16 cellular contexts compared by ENCODE assay signal in the genomic region with DNA sequence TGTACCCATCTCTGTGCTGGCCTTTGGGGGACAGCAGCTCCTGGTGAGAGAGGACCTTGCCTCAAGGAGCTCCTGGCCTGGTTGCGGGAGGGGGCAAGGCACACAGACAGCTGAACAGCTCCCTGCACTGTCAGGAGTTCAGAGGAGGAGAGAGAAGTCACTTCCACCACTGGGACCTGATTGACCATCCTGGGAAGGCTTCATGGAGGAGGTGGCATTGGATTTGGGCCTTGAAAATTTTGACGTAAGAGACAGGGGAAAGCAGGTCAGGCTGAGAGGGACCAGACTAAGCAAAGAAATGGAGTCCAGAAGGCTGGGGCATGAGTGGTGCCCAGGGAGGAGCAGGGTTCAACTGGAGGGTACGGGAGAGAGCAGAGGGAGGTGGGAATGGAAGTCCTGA. TPM values are rescaled to one million over a fixed set of nuclear protein-coding genes. Genes with fewer than 3 reads are reported as not detected.
"Had no signal": no experiment of that assay in that cellular context is flagged by ENCODE, and none has a peak within 500 bp of the region (broad histone marks: within the 10 kb centered on the region; RNA-seq: fewer than 3 reads in every experiment).

No MANE protein-coding gene starts in this region.

- H3K27me3 Mint-ChIP-seq: type B pancreatic cell had no signal

- FAIRE-seq: small intestine, urothelium cell line had no signal

- H3K27ac ChIP-seq: coronary artery, heart left ventricle, stomach, thoracic aorta had no signal

- H3K36me3 Mint-ChIP-seq: naive thymus-derived CD8-positive, alpha-beta T cell; type B pancreatic cell had no signal

- ATAC-seq: heart left ventricle; naive thymus-derived CD8-positive, alpha-beta T cell had no signal

- H3K4me3 ChIP-seq: coronary artery, heart left ventricle, stomach, thoracic aorta had no signal

- DNase-seq: effector CD4-positive, alpha-beta T cell; endodermal cell; foreskin melanocyte; hippocampal formation; mammary epithelial cell; naive thymus-derived CD8-positive, alpha-beta T cell; small intestine; stimulated activated CD4-positive, alpha-beta T cell treated with anti-CD3 and anti-CD28 coated beads, Interleukin-12 subunit alpha, Interleukin-12 subunit beta, amount 100 ng/mL, for 4 hours; stimulated activated naive CD4-positive, alpha-beta T cell; stomach; substantia nigra had no signal

- H3K36me3 ChIP-seq: heart left ventricle, stomach, thoracic aorta had no signal

- H3K9me3 Mint-ChIP-seq: endodermal cell; naive thymus-derived CD8-positive, alpha-beta T cell; type B pancreatic cell had no signal

- H3K27ac Mint-ChIP-seq: endodermal cell; naive thymus-derived CD8-positive, alpha-beta T cell; type B pancreatic cell had no signal

- H3K4me3 Mint-ChIP-seq: endodermal cell; naive thymus-derived CD8-positive, alpha-beta T cell; type B pancreatic cell had no signal

- H3K27me3 ChIP-seq: heart left ventricle, stomach had no signal

- H3K9me3 ChIP-seq: heart left ventricle, stomach, thoracic aorta had no signal

RNA-seq across cellular contexts. Expression of gene DAB2IP, which starts 20.3 kb away (rescaled TPM):
- total RNA-seq: naive thymus-derived CD8-positive, alpha-beta T cell had no signal
- polyA plus RNA-seq: naive thymus-derived CD8-positive, alpha-beta T cell had no signal
